In the genomic region with DNA sequence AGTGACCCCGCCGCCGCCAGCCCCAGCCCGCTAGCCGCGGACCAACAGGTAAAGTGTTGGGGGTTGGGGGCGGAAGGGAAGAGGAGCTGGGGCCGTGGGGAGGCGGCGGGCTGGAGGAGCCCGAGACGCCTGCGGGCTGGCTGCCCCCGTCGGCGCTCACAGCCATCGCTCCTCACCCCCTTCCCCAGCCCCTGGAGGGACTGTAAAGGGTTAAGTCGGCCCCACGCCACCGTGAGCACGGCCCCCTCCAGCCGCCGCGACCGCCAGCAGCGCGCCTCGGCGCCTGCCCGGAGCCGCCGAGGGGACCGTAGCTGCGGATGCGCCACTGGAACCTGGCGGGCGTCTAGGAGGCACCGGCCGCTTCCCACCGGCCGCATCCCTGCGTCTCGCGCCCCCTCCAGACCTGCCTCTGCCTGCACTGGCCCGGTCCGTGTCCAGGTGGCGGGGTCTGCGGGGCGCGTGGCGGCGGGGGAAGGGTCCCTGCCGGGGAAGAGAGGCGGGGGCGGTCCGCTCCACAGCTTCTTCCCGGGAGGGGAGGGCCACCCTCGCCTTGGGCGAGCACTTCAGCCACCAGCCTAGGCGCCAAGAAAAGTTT, we compare ENCODE assay signal across 8 cellular contexts. TPM values are rescaled to one million over a fixed set of nuclear protein-coding genes. Genes with fewer than 3 reads are reported as not detected.
DNase-seq lines count a peak whose midpoint lies in the region; ATAC-seq and TF ChIP-seq lines count a peak whose summit lies in the region.

No MANE protein-coding gene starts in this region.

- no peak for ATAC-seq in HG02763 (IDR thresholded peaks at IDR 0.05; ENCODE audit: unreplicated experiment)

- H3K27ac ChIP-seq in HL-60 (replicated peaks) (no peak overlapping the region), esophagus squamous epithelium (peak overlapping the region in 1 of 4 donors; percentile 1)

- peak overlapping the region; percentile 60 for H3K4me3 ChIP-seq in HL-60 (replicated peaks; ENCODE audit: insufficient read depth, low read length)
- H3K4me3 ChIP-seq in esophagus squamous epithelium: peak overlapping the region; percentile 41 to 66 (median 61)

- H3K9me3 ChIP-seq in esophagus squamous epithelium: no peaks in the 10 kb centered on the region

- H3K9me3 Mint-ChIP-seq in nephron progenitor cell: no peaks in the 10 kb centered on the region

- peaks cover 6 to 26% (median 19%) of the 10 kb centered on the region in 3 donors for H3K4me1 ChIP-seq in esophagus squamous epithelium

- peaks cover 41% of the 10 kb centered on the region for H3K4me1 Mint-ChIP-seq in nephron progenitor cell

- WGBS in esophagus squamous epithelium, 2 donors: 0 to 1% methylated on average over 7 to 29 of the region's 60 CpGs

- DNase-seq in Ammon's horn (ENCODE audit: low spot score): peak; percentile 6
- DNase-seq in GM19238 (ENCODE audit: insufficient read length, low spot score): peak; percentile 20
- no peak for DNase-seq in HL-60 (ENCODE audit: low read depth in 1 of 2, low spot score in 1 of 2)
- DNase-seq in activated CD4-positive, alpha-beta T cell treated with anti-CD3 and anti-CD28 coated beads, Interleukin-2, amount 50 U/mL, for 48 hours: peak; percentile 10 to 31
- no peak for DNase-seq in esophagus squamous epithelium (lab: John Stamatoyannopoulos, UW)
- peak; percentile 65 for DNase-seq in nephron progenitor cell
- no peak for DNase-seq in NCI-H187 treated with DMSO at 0.1 percent for 48 hours (lab: John Stamatoyannopoulos, UW)

- no peak overlapping the region for H3K27ac Mint-ChIP-seq in nephron progenitor cell

- H3K27me3 Mint-ChIP-seq in nephron progenitor cell (ENCODE audit: low read depth, poor library complexity): peaks cover 22% of the 10 kb centered on the region

- no peak for TF ChIP-seq CTCF in HL-60 (IDR thresholded peaks at IDR 0.05; ENCODE audit: insufficient read depth, low read length)
- TF ChIP-seq CTCF in esophagus squamous epithelium (IDR thresholded peaks at IDR 0.05): no peak
- no peak for TF ChIP-seq CTCF in nephron progenitor cell (IDR thresholded peaks at IDR 0.05)

- H3K27me3 ChIP-seq in HL-60 (ENCODE audit: insufficient read depth, poor library complexity, severe bottlenecking) (peaks cover 44% of the 10 kb centered on the region), esophagus squamous epithelium (peaks cover 0 to 70% (median 2%) of the 10 kb centered on the region in 4 donors)

- TF ChIP-seq POLR2A in esophagus squamous epithelium (IDR thresholded peaks at IDR 0.05): no peak

- peak overlapping the region; percentile 91 for H3K4me3 Mint-ChIP-seq in nephron progenitor cell

- peaks cover 10% of the 10 kb centered on the region for H3K36me3 Mint-ChIP-seq in nephron progenitor cell (ENCODE audit: low read depth)

- H3K36me3 ChIP-seq in esophagus squamous epithelium: no peaks in the 10 kb centered on the region

- intact Hi-C loops in esophagus squamous epithelium (cut with DNase I): no loop called here

RNA-seq across cellular contexts. Expression of gene MED12L, which starts 0.5 kb away (rescaled TPM):
- total RNA-seq in esophagus squamous epithelium: 1 to 10 TPM in 1 of 4 donors, under 1 TPM in 3; 0.08 to 1.5 (median 0.19) TPM

Comparison
In these comparisons a context has a peak if more than half of its experiments do, and no peak if none do; other contexts are left out.
1. DNase-seq: peak in Ammon's horn (single experiment), GM19238 (single experiment), activated CD4-positive, alpha-beta T cell treated with anti-CD3 and anti-CD28 coated beads, Interleukin-2, amount 50 U/mL, for 48 hours (2 of 2) and nephron progenitor cell (single experiment); none in HL-60 (0 of 2), esophagus squamous epithelium (single experiment) and NCI-H187 treated with DMSO at 0.1 percent for 48 hours (single experiment).